1 cellular context compared by ENCODE assay signal in the genomic region with DNA sequence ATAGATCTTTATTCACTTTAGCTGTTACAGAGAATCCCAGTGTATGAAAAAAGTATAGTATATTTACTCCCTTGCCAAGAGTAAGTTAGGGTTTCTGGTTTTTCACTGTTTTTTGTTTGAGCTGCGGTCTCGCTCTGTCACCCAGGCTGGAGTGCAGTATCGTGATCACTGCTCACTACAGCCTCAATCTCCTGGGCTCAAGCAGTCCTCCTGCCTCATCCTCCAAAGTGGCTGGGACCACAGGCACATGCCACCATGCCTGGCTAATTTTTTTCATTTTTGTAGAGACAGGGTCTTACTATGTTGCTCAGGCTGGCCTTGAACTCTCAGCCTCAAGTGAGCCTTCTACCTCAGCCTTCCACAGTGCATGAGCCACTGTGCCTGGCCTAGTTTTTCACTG.
TF ChIP-seq lines count a peak whose summit lies in the region.

No MANE protein-coding gene starts in this region.

TF ChIP-seq in WTC11, 78 proteins besides CTCF, POLR2A, EP300 and RAD21 (continued from another document):
- TF ChIP-seq, protein P1, sequence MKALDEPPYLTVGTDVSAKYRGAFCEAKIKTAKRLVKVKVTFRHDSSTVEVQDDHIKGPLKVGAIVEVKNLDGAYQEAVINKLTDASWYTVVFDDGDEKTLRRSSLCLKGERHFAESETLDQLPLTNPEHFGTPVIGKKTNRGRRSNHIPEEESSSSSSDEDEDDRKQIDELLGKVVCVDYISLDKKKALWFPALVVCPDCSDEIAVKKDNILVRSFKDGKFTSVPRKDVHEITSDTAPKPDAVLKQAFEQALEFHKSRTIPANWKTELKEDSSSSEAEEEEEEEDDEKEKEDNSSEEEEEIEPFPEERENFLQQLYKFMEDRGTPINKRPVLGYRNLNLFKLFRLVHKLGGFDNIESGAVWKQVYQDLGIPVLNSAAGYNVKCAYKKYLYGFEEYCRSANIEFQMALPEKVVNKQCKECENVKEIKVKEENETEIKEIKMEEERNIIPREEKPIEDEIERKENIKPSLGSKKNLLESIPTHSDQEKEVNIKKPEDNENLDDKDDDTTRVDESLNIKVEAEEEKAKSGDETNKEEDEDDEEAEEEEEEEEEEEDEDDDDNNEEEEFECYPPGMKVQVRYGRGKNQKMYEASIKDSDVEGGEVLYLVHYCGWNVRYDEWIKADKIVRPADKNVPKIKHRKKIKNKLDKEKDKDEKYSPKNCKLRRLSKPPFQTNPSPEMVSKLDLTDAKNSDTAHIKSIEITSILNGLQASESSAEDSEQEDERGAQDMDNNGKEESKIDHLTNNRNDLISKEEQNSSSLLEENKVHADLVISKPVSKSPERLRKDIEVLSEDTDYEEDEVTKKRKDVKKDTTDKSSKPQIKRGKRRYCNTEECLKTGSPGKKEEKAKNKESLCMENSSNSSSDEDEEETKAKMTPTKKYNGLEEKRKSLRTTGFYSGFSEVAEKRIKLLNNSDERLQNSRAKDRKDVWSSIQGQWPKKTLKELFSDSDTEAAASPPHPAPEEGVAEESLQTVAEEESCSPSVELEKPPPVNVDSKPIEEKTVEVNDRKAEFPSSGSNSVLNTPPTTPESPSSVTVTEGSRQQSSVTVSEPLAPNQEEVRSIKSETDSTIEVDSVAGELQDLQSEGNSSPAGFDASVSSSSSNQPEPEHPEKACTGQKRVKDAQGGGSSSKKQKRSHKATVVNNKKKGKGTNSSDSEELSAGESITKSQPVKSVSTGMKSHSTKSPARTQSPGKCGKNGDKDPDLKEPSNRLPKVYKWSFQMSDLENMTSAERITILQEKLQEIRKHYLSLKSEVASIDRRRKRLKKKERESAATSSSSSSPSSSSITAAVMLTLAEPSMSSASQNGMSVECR (CRISPR knock-in tag; IDR thresholded peaks at IDR 0.05; ENCODE audit: borderline replicate concordance): no peak
- TF ChIP-seq, protein P2, sequence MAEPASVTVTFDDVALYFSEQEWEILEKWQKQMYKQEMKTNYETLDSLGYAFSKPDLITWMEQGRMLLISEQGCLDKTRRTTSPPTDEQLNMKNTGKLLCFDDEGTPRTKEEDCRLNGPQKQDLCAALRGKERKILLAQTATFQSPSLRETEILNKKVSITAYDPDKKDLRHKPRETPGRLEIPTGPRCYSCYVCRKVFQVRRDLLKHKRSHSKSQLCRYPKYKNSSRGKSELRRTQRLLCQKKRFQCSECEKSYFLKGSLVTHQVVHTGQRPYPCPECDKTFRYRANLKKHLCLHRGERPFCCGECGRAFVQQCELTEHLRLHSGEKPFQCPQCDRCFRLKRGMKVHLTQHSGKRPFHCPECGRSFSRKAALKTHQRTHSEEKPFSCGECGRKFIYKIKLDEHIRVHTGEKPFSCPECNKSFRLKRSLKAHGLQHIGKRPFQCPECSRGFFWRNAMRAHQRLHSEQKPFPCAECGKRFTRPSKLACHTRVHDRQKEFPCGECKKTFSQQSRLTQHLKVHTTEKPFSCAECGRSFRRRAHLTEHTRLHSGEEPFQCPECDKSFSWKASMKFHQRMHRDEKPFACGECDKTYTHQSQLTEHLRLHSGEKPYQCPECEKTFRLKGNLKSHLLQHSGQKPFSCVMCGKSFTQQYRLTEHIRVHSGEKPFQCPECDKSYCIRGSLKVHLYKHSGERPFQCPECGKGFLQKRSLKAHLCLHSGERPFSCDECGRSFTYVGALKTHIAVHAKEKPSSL (CRISPR knock-in tag; conservative IDR thresholded peaks at IDR 0.05): no peak
- TF ChIP-seq ZNF219 (CRISPR knock-in tag; IDR thresholded peaks at IDR 0.05; ENCODE audit: borderline replicate concordance): no peak
TF ChIP-seq in WTC11: peak in this region for 0.
